In the genomic region with DNA sequence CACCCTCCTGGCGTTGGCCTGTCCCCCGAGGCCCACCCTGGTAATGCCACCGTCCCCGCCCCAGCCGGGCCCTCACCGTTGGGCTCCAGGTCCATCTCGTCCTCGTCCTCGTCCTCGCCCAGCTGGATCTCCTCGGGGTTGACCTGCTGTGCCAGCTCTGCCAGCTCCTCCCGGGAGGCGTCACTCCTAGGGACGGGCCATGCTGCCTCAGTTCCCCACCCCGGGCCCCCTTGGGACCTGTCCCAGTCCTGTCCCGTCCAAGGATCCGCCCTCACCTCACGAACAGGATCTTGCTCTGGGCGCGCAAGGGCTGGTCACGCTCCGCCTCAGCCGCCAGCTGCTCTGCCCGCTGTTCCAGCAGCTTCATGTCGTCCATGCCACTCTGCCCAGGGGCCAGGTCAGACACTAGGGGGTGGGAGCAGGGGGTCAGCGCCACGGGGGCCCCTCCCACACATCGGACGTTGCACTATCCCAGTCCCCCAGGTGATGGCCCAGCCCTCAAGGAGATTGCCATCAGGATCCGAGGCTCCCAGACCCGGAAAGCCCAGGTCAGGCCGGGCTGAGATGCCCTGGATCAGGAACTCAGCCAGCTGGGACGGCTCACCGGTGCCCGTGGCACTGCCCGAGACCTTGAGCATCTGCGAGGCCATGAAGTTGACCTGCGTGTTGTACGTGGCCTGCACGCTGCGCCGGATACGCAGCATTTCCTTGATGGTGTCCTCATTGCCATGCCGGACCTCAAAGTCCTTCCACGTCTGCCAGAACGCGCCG, we compare ENCODE assay signal across 14 cellular contexts. TPM values are rescaled to one million over a fixed set of nuclear protein-coding genes. Genes with fewer than 3 reads are reported as not detected.
A peak's percentile ranks its signal among the peaks of the same experiment; 100 is the strongest.
DNase-seq lines count a peak whose midpoint lies in the region; ATAC-seq and TF ChIP-seq lines count a peak whose summit lies in the region.
"Had no signal": no experiment of that assay in that cellular context is flagged by ENCODE, and none has a peak within 500 bp of the region (broad histone marks: within the 10 kb centered on the region; RNA-seq: fewer than 3 reads in every experiment).

No MANE protein-coding gene starts in this region.

- 88% methylated on average over 35 of the region's 48 CpGs; no CpG with 5 or more reads in 1 of the 2 donors for WGBS in upper lobe of left lung, 2 donors

- DNase-seq in left lung: peak; percentile 71 to 84
- peak; percentile 71 to 87 for DNase-seq in upper lobe of left lung
- DNase-seq in COR-L47 (lab: John Stamatoyannopoulos, UW): no peak
- DNase-seq in T1000 (lab: John Stamatoyannopoulos, UW): no peak
- DNase-seq: activated CD4-positive, alpha-beta T cell treated with anti-CD3 and anti-CD28 coated beads, Interleukin-2, amount 50 U/mL, for 1 hour; activated T-cell treated with anti-CD3 and anti-CD28 coated beads, Interleukin-2, amount 50 U/mL, for 48 hours; glutamatergic neuron; IMR-90; ovary; spleen had no signal

- peak overlapping the region; percentile 99 for H3K27ac ChIP-seq in VCaP
- peak overlapping the region; percentile 55 to 76 for H3K27ac ChIP-seq in left lung
- peak overlapping the region; percentile 78 to 94 (median 86) for H3K27ac ChIP-seq in upper lobe of left lung
- H3K27ac ChIP-seq: ovary, SJSA1 had no signal

- no peaks in the 10 kb centered on the region for H3K9me3 ChIP-seq in left lung
- no peaks in the 10 kb centered on the region for H3K9me3 ChIP-seq in upper lobe of left lung
- H3K9me3 ChIP-seq: ovary, SJSA1, spleen had no signal

- ATAC-seq in left lung (peak; percentile 63), upper lobe of left lung (ENCODE audit: low FRiP score in 2 of 2) (peak; percentile 3 to 31)

- TF ChIP-seq EP300 in upper lobe of left lung (IDR thresholded peaks at IDR 0.05): no peak

- H3K27me3 ChIP-seq in left lung (no peaks in the 10 kb centered on the region), upper lobe of left lung (no peaks in the 10 kb centered on the region)
- H3K27me3 ChIP-seq: ovary, SJSA1, spleen had no signal

- TF ChIP-seq CTCF in VCaP (conservative IDR thresholded peaks at IDR 0.05): no peak
- no peak for TF ChIP-seq CTCF in left lung (IDR thresholded peaks at IDR 0.05)
- TF ChIP-seq CTCF in upper lobe of left lung (IDR thresholded peaks at IDR 0.05): no peak

- H3K4me3 ChIP-seq in left lung: no peak overlapping the region
- peak overlapping the region in 1 of 4 donors; percentile 7 for H3K4me3 ChIP-seq in upper lobe of left lung
- H3K4me3 ChIP-seq: ovary, SJSA1, spleen had no signal

- intact Hi-C loops in left lung (cut with DNase I): no loop called here

- peaks cover 0 to 26% of the 10 kb centered on the region in 2 donors for H3K4me1 ChIP-seq in left lung
- peaks cover 10 to 39% (median 32%) of the 10 kb centered on the region in 4 donors for H3K4me1 ChIP-seq in upper lobe of left lung
- H3K4me1 ChIP-seq: SJSA1 had no signal

- H3K36me3 ChIP-seq in left lung: peaks cover 0 to 79% of the 10 kb centered on the region in 2 donors
- peaks cover 20 to 82% (median 63%) of the 10 kb centered on the region in 4 donors for H3K36me3 ChIP-seq in upper lobe of left lung
- H3K36me3 ChIP-seq: ovary had no signal

- no peak for TF ChIP-seq POLR2A in upper lobe of left lung (IDR thresholded peaks at IDR 0.05)

RNA-seq across cellular contexts. Expression of a gene that starts 9.5 kb away (rescaled TPM):
- total RNA-seq in left lung (10 to 100 TPM; 32.8 to 33.7 TPM), upper lobe of left lung (10 to 100 TPM; 35.7 to 81.7 (median 51.4) TPM)

RNA-seq across cellular contexts. Expression of a gene that starts 9.7 kb away (rescaled TPM):
- total RNA-seq in left lung (10 to 100 TPM; 92.6 to 98.6 TPM), upper lobe of left lung (100 to 1,000 TPM in 2 of 6 donors, 10 to 100 TPM in 4; 21.3 to 133 (median 71.3) TPM)

RNA-seq across cellular contexts. Expression of a gene that starts 13.7 kb away (rescaled TPM):
- total RNA-seq in left lung (1 to 10 TPM; 1.6 to 1.8 TPM), upper lobe of left lung (10 to 100 TPM in 1 of 6 donors, 1 to 10 TPM in 4, not detected in 1; 2.3 to 21.0 (median 3.3) TPM)
- total RNA-seq: Daoy, epithelial cell of proximal tubule, IMR-90, SJSA1 had no signal

RNA-seq across cellular contexts. Expression of a gene that starts 17.1 kb away (rescaled TPM):
- total RNA-seq in left lung (100 to 1,000 TPM; 153 to 277 TPM), upper lobe of left lung (100 to 1,000 TPM; 111 to 562 (median 249) TPM)

RNA-seq across cellular contexts. Expression of a gene that starts 24.2 kb away (rescaled TPM):
- total RNA-seq in left lung: 10 to 100 TPM; 20.5 to 22.3 TPM
- total RNA-seq in upper lobe of left lung: 10 to 100 TPM; 12.2 to 63.9 (median 31.2) TPM
- total RNA-seq: IMR-90, SJSA1 had no signal

Comparison
In these comparisons a context has a peak if more than half of its experiments do, and no peak if none do; other contexts are left out.
1. DNase-seq: peak in left lung (2 of 2) and upper lobe of left lung (2 of 2); none in COR-L47 (single experiment) and T1000 (single experiment).
2. Peak in every context shown above with its lines, with median percentiles within 50 percentile points of each other: H3K27ac ChIP-seq.